Comparison of ENCODE assay signal across 36 cellular contexts in the genomic region with DNA sequence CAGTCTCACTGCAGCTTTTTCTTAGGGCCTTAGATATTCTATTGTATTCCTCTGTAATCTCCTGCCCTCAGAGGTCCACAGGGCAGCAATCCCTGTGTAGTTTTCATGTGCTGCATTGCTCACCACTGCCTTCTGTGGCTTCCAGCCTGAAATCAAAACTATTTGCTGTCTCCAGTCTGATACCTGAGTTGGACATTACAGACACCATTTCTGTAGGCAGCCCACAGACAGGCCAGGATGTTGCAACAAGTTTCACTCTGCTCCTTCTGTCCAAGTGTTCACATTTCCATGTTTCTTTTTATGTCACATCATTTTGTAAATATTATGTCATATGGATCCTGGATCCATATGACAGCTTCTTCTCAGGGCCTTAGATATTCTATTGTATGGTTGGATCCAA. TPM values are rescaled to one million over a fixed set of nuclear protein-coding genes. Genes with fewer than 3 reads are reported as not detected.
"Had no signal": no experiment of that assay in that cellular context is flagged by ENCODE, and none has a peak within 500 bp of the region (broad histone marks: within the 10 kb centered on the region; RNA-seq: fewer than 3 reads in every experiment).

No MANE protein-coding gene starts in this region.

- H3K4me1 ChIP-seq: thyroid gland, upper lobe of left lung, vagina had no signal

- H3K27me3 ChIP-seq: ascending aorta, gastroesophageal sphincter, sigmoid colon, stomach, thyroid gland, upper lobe of left lung, vagina had no signal

- DNase-seq: activated CD4-positive, alpha-beta T cell treated with anti-CD3 and anti-CD28 coated beads for 1 hour; activated CD4-positive, alpha-beta T cell treated with anti-CD3 and anti-CD28 coated beads, Interleukin-2, amount 10 ng/mL, durations not matched to agents 7 days and 5 days; activated CD8-positive, alpha-beta T cell treated with anti-CD3 and anti-CD28 coated beads for 36 hours; activated naive CD4-positive, alpha-beta T cell; activated T-cell treated with anti-CD3 and anti-CD28 coated beads, Interleukin-2, amount 50 U/mL, for 48 hours; cortex of kidney; effector memory CD8-positive, alpha-beta T cell; hippocampal formation; kidney; left colon; midbrain; naive thymus-derived CD4-positive, alpha-beta T cell; posterior cingulate gyrus; retina; sigmoid colon; stimulated activated CD4-positive, alpha-beta T cell treated with anti-CD3 and anti-CD28 coated beads, Interleukin-15, amount 100 ng/mL, for 24 hours; stimulated activated CD4-positive, alpha-beta T cell treated with anti-CD3 and anti-CD28 coated beads, Interleukin-2, amount 100 ng/mL, for 24 hours; stimulated activated naive B cell treated with anti-CD40 and anti-IgM and Interleukin-4, amounts not matched to agents 10 μg/mL and 1 μg/mL and 100 μg/mL, for 72 hours; stomach; T-helper 17 cell; T1000; thyroid gland; upper lobe of left lung had no signal

- H3K9me3 ChIP-seq: thyroid gland, vagina had no signal

- H3K27ac ChIP-seq: ascending aorta, gastroesophageal sphincter, sigmoid colon, stomach, thyroid gland, upper lobe of left lung, vagina had no signal

- H3K4me3 ChIP-seq: ascending aorta, gastroesophageal sphincter, sigmoid colon, stomach, thyroid gland, upper lobe of left lung, vagina had no signal

- ATAC-seq: activated CD8-positive, alpha-beta T cell treated with anti-CD3 and anti-CD28 coated beads for 36 hours; activated naive CD4-positive, alpha-beta T cell treated with anti-CD3 and anti-CD28 coated beads, Interleukin-2, amount 50 U/mL, for 72 hours; effector memory CD8-positive, alpha-beta T cell; gastroesophageal sphincter; left colon; naive thymus-derived CD4-positive, alpha-beta T cell; SK-N-SH treated with all-trans-retinoic acid at 6 μM for 48 hours; stimulated activated naive B cell treated with anti-CD40 and anti-IgM and Interleukin-4, amounts not matched to agents 10 μg/mL and 1 μg/mL and 100 μg/mL, for 72 hours; T-helper 17 cell had no signal

- H3K4me3 Mint-ChIP-seq: activated CD4-positive, alpha-beta T cell treated with anti-CD3 and anti-CD28 coated beads, Interleukin-2, amount 10 ng/mL, durations not matched to agents 7 days and 5 days; activated CD8-positive, alpha-beta T cell treated with anti-CD3 and anti-CD28 coated beads for 36 hours; brain; effector memory CD8-positive, alpha-beta T cell; naive thymus-derived CD4-positive, alpha-beta T cell; stimulated activated naive B cell treated with anti-CD40 and anti-IgM and Interleukin-4, amounts not matched to agents 10 μg/mL and 1 μg/mL and 100 μg/mL, for 72 hours; T-helper 17 cell; WTC11 had no signal

- H3K27ac Mint-ChIP-seq: activated CD4-positive, alpha-beta T cell treated with anti-CD3 and anti-CD28 coated beads, Interleukin-2, amount 10 ng/mL, durations not matched to agents 7 days and 5 days; activated CD8-positive, alpha-beta T cell treated with anti-CD3 and anti-CD28 coated beads for 36 hours; activated naive CD4-positive, alpha-beta T cell treated with anti-CD3 and anti-CD28 coated beads, Interleukin-2, amount 50 U/mL, for 72 hours; activated T-helper 2 cell treated with anti-CD3 and anti-CD28 coated beads, Interferon-gamma antibody, Interleukin-2, Interleukin-4, amounts not matched to agents 10 μg/mL and 5 μg/mL and 100 μg/mL, durations not matched to agents 14 hours and 24 hours and 36 hours; brain; effector memory CD8-positive, alpha-beta T cell; naive thymus-derived CD4-positive, alpha-beta T cell; stimulated activated naive B cell treated with anti-CD40 and anti-IgM and Interleukin-4, amounts not matched to agents 10 μg/mL and 1 μg/mL and 100 μg/mL, for 72 hours; T-helper 17 cell; WTC11 had no signal

- H3K9me3 Mint-ChIP-seq: WTC11 had no signal

- H3K4me1 Mint-ChIP-seq: activated CD4-positive, alpha-beta T cell treated with anti-CD3 and anti-CD28 coated beads, Interleukin-2, amount 10 ng/mL, durations not matched to agents 7 days and 5 days; stimulated activated naive B cell treated with anti-CD40 and anti-IgM and Interleukin-4, amounts not matched to agents 10 μg/mL and 1 μg/mL and 100 μg/mL, for 72 hours; T-helper 17 cell; WTC11 had no signal

- H3K27me3 Mint-ChIP-seq: activated CD8-positive, alpha-beta T cell treated with anti-CD3 and anti-CD28 coated beads for 36 hours; T-helper 17 cell had no signal

RNA-seq across cellular contexts. Expression of gene FAM217A, which starts 34.7 kb away (rescaled TPM):
- total RNA-seq: activated CD4-positive, alpha-beta T cell treated with anti-CD3 and anti-CD28 coated beads, Interleukin-2, amount 10 ng/mL, durations not matched to agents 7 days and 5 days; activated CD8-positive, alpha-beta T cell treated with anti-CD3 and anti-CD28 coated beads for 36 hours; activated naive CD4-positive, alpha-beta T cell treated with anti-CD3 and anti-CD28 coated beads, Interleukin-2, amount 50 U/mL, for 72 hours; activated T-helper 2 cell treated with anti-CD3 and anti-CD28 coated beads, Interferon-gamma antibody, Interleukin-2, Interleukin-4, amounts not matched to agents 10 μg/mL and 5 μg/mL and 100 μg/mL, durations not matched to agents 14 hours and 24 hours and 36 hours; ascending aorta; cardiac septum; cerebellum; gastroesophageal sphincter; kidney; left colon; lower leg skin; naive thymus-derived CD4-positive, alpha-beta T cell; omental fat pad; sigmoid colon; stomach; T-helper 17 cell; upper lobe of left lung; vagina; WTC11 had no signal
- polyA plus RNA-seq: esophagus had no signal
